31 cellular contexts compared by ENCODE assay signal in the genomic region with DNA sequence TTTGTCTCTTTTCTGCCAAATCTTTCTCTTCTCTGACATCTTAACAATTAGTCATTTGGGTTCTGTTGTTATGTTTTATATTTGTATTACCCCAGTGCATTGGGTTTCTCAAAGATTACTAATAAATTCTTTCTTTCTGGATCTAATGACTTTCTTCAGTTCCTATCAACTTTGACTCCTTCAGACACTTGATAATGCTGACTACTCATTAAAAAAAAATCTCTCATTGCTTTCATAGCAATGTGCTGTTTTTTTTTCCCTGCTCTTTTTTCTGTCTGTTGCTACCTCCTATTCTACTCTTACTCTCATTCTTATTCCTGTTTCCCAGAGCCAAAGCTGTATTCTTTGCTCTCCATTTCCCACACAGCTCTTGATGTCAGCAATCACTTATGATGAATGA.
"Had no signal": no experiment of that assay in that cellular context is flagged by ENCODE, and none has a peak within 500 bp of the region (broad histone marks: within the 10 kb centered on the region; RNA-seq: fewer than 3 reads in every experiment).

No MANE protein-coding gene starts in this region.

- H3K36me3 ChIP-seq: neural progenitor cell, ovary, spleen, suprapubic skin, tibial artery, transverse colon, upper lobe of right lung, uterus had no signal

- DNase-seq: natural killer cell; occipital lobe; ovary; posterior cingulate gyrus; psoas muscle; right cardiac atrium; spleen; stimulated activated CD4-positive, alpha-beta T cell treated with anti-CD3 and anti-CD28 coated beads, Interleukin-12 subunit alpha, Interleukin-12 subunit beta, amount 100 ng/mL, for 4 hours; stimulated activated CD4-positive, alpha-beta T cell treated with anti-CD3 and anti-CD28 coated beads, Interleukin-1b, Interleukin-23, amount 100 ng/mL, for 48 hours; stimulated activated CD4-positive, alpha-beta T cell treated with anti-CD3 and anti-CD28 coated beads, Interleukin-4, amount 100 ng/mL, for 1 hour; stimulated activated CD4-positive, alpha-beta T cell treated with anti-CD3 and anti-CD28 coated beads, Interleukin-4, amount 100 ng/mL, for 4 hours; stimulated activated CD8-positive, alpha-beta memory T cell treated with anti-CD3 and anti-CD28 coated beads, Interleukin-4, amount 100 ng/mL, for 48 hours; stimulated activated naive CD4-positive, alpha-beta T cell; stimulated activated naive CD8-positive, alpha-beta T cell treated with anti-CD3 and anti-CD28 coated beads, Interleukin-15, amount 100 ng/mL, for 72 hours; stimulated activated naive CD8-positive, alpha-beta T cell treated with anti-CD3 and anti-CD28 coated beads, Interleukin-15, Interleukin-2, amounts not matched to agents 100 U/mL and 50 U/mL, for 24 hours; substantia nigra; testis; tibial artery; transverse colon; upper lobe of right lung; uterus had no signal

- H3K4me1 Mint-ChIP-seq: natural killer cell; nephron; neural progenitor cell; stimulated activated memory B cell treated with anti-CD40 and anti-IgM and Interleukin-4, amounts not matched to agents 10 μg/mL and 1 μg/mL and 100 μg/mL, for 72 hours; stimulated activated naive CD8-positive, alpha-beta T cell treated with anti-CD3 and anti-CD28 coated beads, Interleukin-15, amount 100 ng/mL, for 72 hours had no signal

- H3K4me1 ChIP-seq: parathyroid adenoma, psoas muscle, spleen, suprapubic skin, testis, tibial artery, transverse colon, upper lobe of right lung, uterus had no signal

- H3K9me3 Mint-ChIP-seq: natural killer cell; neural progenitor cell; stimulated activated naive CD8-positive, alpha-beta T cell treated with anti-CD3 and anti-CD28 coated beads, Interleukin-15, amount 100 ng/mL, for 72 hours; type B pancreatic cell had no signal

- H3K9ac ChIP-seq: neural progenitor cell, parathyroid adenoma had no signal

- H3K36me3 Mint-ChIP-seq: natural killer cell; neural progenitor cell; stimulated activated memory B cell treated with anti-CD40 and anti-IgM and Interleukin-4, amounts not matched to agents 10 μg/mL and 1 μg/mL and 100 μg/mL, for 72 hours; type B pancreatic cell had no signal

- H3K27me3 ChIP-seq: neural progenitor cell, ovary, spleen, suprapubic skin, testis, tibial artery, transverse colon, upper lobe of right lung, uterus had no signal

- H3K79me2 ChIP-seq: parathyroid adenoma had no signal

- H3K9me3 ChIP-seq: psoas muscle, suprapubic skin, testis, transverse colon, upper lobe of right lung, uterus had no signal

- H3K4me3 Mint-ChIP-seq: natural killer cell; nephron; neural progenitor cell; stimulated activated memory B cell treated with anti-CD40 and anti-IgM and Interleukin-4, amounts not matched to agents 10 μg/mL and 1 μg/mL and 100 μg/mL, for 72 hours; stimulated activated naive CD8-positive, alpha-beta T cell treated with anti-CD3 and anti-CD28 coated beads, Interleukin-15, amount 100 ng/mL, for 72 hours; type B pancreatic cell had no signal

- H3K27me3 Mint-ChIP-seq: stimulated activated naive CD8-positive, alpha-beta T cell treated with anti-CD3 and anti-CD28 coated beads, Interleukin-15, amount 100 ng/mL, for 72 hours had no signal

- H2AFZ ChIP-seq: neural progenitor cell, parathyroid adenoma had no signal

- H3K4me2 ChIP-seq: smooth muscle cell had no signal

- H3K27ac ChIP-seq: neural progenitor cell, ovary, parathyroid adenoma, psoas muscle, skin epidermis, spleen, suprapubic skin, testis, tibial artery, transverse colon, upper lobe of right lung, uterus had no signal

- H3K27ac Mint-ChIP-seq: natural killer cell; neural progenitor cell; progenitor cell of endocrine pancreas; stimulated activated memory B cell treated with anti-CD40 and anti-IgM and Interleukin-4, amounts not matched to agents 10 μg/mL and 1 μg/mL and 100 μg/mL, for 72 hours; stimulated activated naive CD8-positive, alpha-beta T cell treated with anti-CD3 and anti-CD28 coated beads, Interleukin-15, amount 100 ng/mL, for 72 hours; type B pancreatic cell had no signal

- ATAC-seq: natural killer cell; psoas muscle; right cardiac atrium; sciatic nerve; stimulated activated memory B cell treated with anti-CD40 and anti-IgM and Interleukin-4, amounts not matched to agents 10 μg/mL and 1 μg/mL and 100 μg/mL, for 72 hours; stimulated activated naive CD8-positive, alpha-beta T cell treated with anti-CD3 and anti-CD28 coated beads, Interleukin-15, amount 100 ng/mL, for 72 hours; stimulated activated naive CD8-positive, alpha-beta T cell treated with anti-CD3 and anti-CD28 coated beads, Interleukin-15, Interleukin-2, amounts not matched to agents 100 U/mL and 50 U/mL, for 24 hours; upper lobe of right lung had no signal

- H3K4me3 ChIP-seq: neural progenitor cell, ovary, psoas muscle, skin epidermis, smooth muscle cell, spleen, suprapubic skin, testis, tibial artery, transverse colon, upper lobe of right lung, uterus had no signal
